Comparison of ENCODE assay signal across 11 cellular contexts in the genomic region with DNA sequence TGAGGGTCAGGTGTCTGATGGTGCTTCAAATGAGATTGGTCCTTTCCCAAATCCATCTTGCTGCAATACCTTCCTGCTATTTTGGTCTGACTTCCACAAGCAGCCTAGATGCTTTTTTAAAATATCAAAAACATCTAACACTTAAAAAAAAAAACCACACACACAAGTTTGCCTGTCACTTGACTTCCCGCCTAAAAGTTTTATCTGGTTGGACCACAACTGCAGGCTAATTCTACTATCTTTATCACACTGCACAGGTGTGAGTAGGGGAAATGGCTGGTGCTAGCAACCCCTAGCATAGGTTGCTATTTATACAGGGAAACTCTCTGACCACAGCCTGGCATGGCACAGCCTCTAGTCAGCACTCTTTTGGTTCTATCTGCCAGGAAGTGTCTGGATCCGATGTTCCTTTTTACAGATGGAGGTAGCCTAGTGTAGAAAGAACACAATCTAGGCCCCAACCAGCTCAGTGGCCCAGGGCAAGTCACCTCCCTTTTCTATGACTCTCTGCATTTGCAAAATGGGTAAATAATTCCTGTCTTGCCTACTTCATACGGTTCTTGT. TPM values are rescaled to one million over a fixed set of nuclear protein-coding genes. Genes with fewer than 3 reads are reported as not detected.
DNase-seq lines count a peak whose midpoint lies in the region; ATAC-seq, FAIRE-seq and TF ChIP-seq lines count a peak whose summit lies in the region.
"Had no signal": no experiment of that assay in that cellular context is flagged by ENCODE, and none has a peak within 500 bp of the region (broad histone marks: within the 10 kb centered on the region; RNA-seq: fewer than 3 reads in every experiment).

A gene with protein sequence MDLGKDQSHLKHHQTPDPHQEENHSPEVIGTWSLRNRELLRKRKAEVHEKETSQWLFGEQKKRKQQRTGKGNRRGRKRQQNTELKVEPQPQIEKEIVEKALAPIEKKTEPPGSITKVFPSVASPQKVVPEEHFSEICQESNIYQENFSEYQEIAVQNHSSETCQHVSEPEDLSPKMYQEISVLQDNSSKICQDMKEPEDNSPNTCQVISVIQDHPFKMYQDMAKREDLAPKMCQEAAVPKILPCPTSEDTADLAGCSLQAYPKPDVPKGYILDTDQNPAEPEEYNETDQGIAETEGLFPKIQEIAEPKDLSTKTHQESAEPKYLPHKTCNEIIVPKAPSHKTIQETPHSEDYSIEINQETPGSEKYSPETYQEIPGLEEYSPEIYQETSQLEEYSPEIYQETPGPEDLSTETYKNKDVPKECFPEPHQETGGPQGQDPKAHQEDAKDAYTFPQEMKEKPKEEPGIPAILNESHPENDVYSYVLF (minus strand): TSS at position 92 of the 564 bp plus-strand sequence. CDS start 36 bp downstream, at position 56.

- H3K27ac ChIP-seq in DND-41 (ENCODE audit: low read length) (peak within 1 kb of the TSS; percentile 45; the same call in 1 of the 2 replicates), GM23338 (ENCODE audit: low read depth) (no peak within 1 kb of the TSS)
- peak within 1 kb of the TSS; percentile 54 for H3K27ac ChIP-seq in effector memory CD4-positive, alpha-beta T cell (ENCODE audit: insufficient read depth, low read length, poor library complexity, severe bottlenecking)
- H3K27ac ChIP-seq: HL-60, left ventricle myocardium inferior had no signal

- FAIRE-seq in H54 (lab: Jason Lieb, UNC), result peak; percentile 11

- H3K9me3 Mint-ChIP-seq in T-helper 1 cell treated with Interleukin-12 subunit alpha and Interleukin-12 subunit beta and Interleukin-4 antibody, amounts not matched to agents 30 μg/mL and 1 μg/mL, for 36 hours, result no peaks in the 10 kb centered on the region
- H3K9me3 Mint-ChIP-seq in GM23338, result no peaks in the 10 kb centered on the region

- H3K79me2 ChIP-seq in DND-41 (ENCODE audit: insufficient read depth, low read length) (no peaks in the 10 kb centered on the region), GM23338 (replicated peaks; ENCODE audit: insufficient read depth) (no peaks in the 10 kb centered on the region)

- H3F3A ChIP-seq in GM23338 (replicated peaks; ENCODE audit: low read depth), result no peaks in the 10 kb centered on the region

- peaks cover 9% of the 10 kb centered on the region for H3K27me3 Mint-ChIP-seq in T-helper 1 cell treated with Interleukin-12 subunit alpha and Interleukin-12 subunit beta and Interleukin-4 antibody, amounts not matched to agents 30 μg/mL and 1 μg/mL, for 36 hours (ENCODE audit: low read depth)
- H3K27me3 Mint-ChIP-seq in GM23338 (ENCODE audit: insufficient read depth, low read depth, poor library complexity), result peaks cover 4% of the 10 kb centered on the region

- H3K36me3 Mint-ChIP-seq in T-helper 1 cell treated with Interleukin-12 subunit alpha and Interleukin-12 subunit beta and Interleukin-4 antibody, amounts not matched to agents 30 μg/mL and 1 μg/mL, for 36 hours (ENCODE audit: low read depth), result peaks cover 2% of the 10 kb centered on the region
- H3K36me3 Mint-ChIP-seq in GM23338 (ENCODE audit: low read depth), result no peaks in the 10 kb centered on the region

- H4K20me1 ChIP-seq in DND-41 (ENCODE audit: insufficient read depth, low read length) (no peaks in the 10 kb centered on the region), GM23338 (replicated peaks; ENCODE audit: insufficient read depth) (0 out of 2 replicates have a peak, but pooled peaks cover 7% of the 10 kb centered on the region)

- no peaks in the 10 kb centered on the region for H3K9me2 ChIP-seq in GM23338 (ENCODE audit: insufficient read depth)

- H3K36me3 ChIP-seq in DND-41 (ENCODE audit: insufficient read depth, low read length) (no peaks in the 10 kb centered on the region), GM23338 (ENCODE audit: insufficient read depth) (no peaks in the 10 kb centered on the region)
- no peaks in the 10 kb centered on the region for H3K36me3 ChIP-seq in effector memory CD4-positive, alpha-beta T cell (ENCODE audit: control insufficient read depth, insufficient read depth, low read length)
- H3K36me3 ChIP-seq: left ventricle myocardium inferior had no signal

- peak; percentile 62 for DNase-seq in DND-41
- DNase-seq in H54 (ENCODE audit: insufficient read length, low spot score), result no peak
- DNase-seq in effector memory CD4-positive, alpha-beta T cell, result peak in 2 of 3 donors; percentile 31 to 36
- DNase-seq in putamen (ENCODE audit: low spot score), result no peak
- DNase-seq in GM23338 (ENCODE audit: low spot score), result no peak
- DNase-seq: left ventricle myocardium inferior, SW 1271 had no signal

- peak; percentile 98 for ATAC-seq in DND-41 (ENCODE audit: insufficient read depth, low read depth)
- no peak for ATAC-seq in GM19455 (IDR thresholded peaks at IDR 0.05; ENCODE audit: unreplicated experiment)
- no peak for ATAC-seq in HG02852 (IDR thresholded peaks at IDR 0.05; ENCODE audit: unreplicated experiment)
- ATAC-seq in GM23338, result no peak

- H2AFZ ChIP-seq in DND-41 (ENCODE audit: low read depth, low read length) (no peak within 1 kb of the TSS), GM23338 (no peak within 1 kb of the TSS)

- peaks cover 20% of the 10 kb centered on the region for H3K4me1 ChIP-seq in DND-41 (ENCODE audit: insufficient read depth, low read length)
- peaks cover 16% of the 10 kb centered on the region for H3K4me1 ChIP-seq in effector memory CD4-positive, alpha-beta T cell (ENCODE audit: control insufficient read depth, insufficient read depth, low read length, poor library complexity, severe bottlenecking)
- H3K4me1 ChIP-seq in GM23338 (ENCODE audit: insufficient read depth), result no peaks in the 10 kb centered on the region
- H3K4me1 ChIP-seq: left ventricle myocardium inferior had no signal

- H3K4me3 ChIP-seq in DND-41 (ENCODE audit: low read depth in 1 of 2, low read length in 2 of 2), result no peak within 1 kb of the TSS
- H3K4me3 ChIP-seq in effector memory CD4-positive, alpha-beta T cell (ENCODE audit: insufficient read depth, low read depth, low read length, poor library complexity, severe bottlenecking), result peak within 1 kb of the TSS; percentile 0
- no peak within 1 kb of the TSS for H3K4me3 ChIP-seq in GM23338
- H3K4me3 ChIP-seq: left ventricle myocardium inferior had no signal

- H3K27me3 ChIP-seq in DND-41 (ENCODE audit: insufficient read depth, low read length, poor library complexity), result no peaks in the 10 kb centered on the region
- no peaks in the 10 kb centered on the region for H3K27me3 ChIP-seq in effector memory CD4-positive, alpha-beta T cell (replicated peaks; ENCODE audit: control insufficient read depth, insufficient read depth, low read length, poor library complexity, severe bottlenecking)
- H3K27me3 ChIP-seq in GM23338 (ENCODE audit: insufficient read depth), result peaks cover 76% of the 10 kb centered on the region

- no peak within 1 kb of the TSS for H3K9ac ChIP-seq in DND-41 (ENCODE audit: low read depth, low read length)

- H3K4me2 ChIP-seq in DND-41 (ENCODE audit: insufficient read depth, low read length) (no peak within 1 kb of the TSS), GM23338 (no peak within 1 kb of the TSS)

- no peak for TF ChIP-seq POLR2A in H54 (IDR thresholded peaks at IDR 0.05; ENCODE audit: low read depth, low read length)

- peaks cover 15% of the 10 kb centered on the region for H3K4me1 Mint-ChIP-seq in T-helper 1 cell treated with Interleukin-12 subunit alpha and Interleukin-12 subunit beta and Interleukin-4 antibody, amounts not matched to agents 30 μg/mL and 1 μg/mL, for 36 hours (ENCODE audit: low read depth)
- H3K4me1 Mint-ChIP-seq in GM23338, result peaks cover 4% of the 10 kb centered on the region; the same call in 2 of the 3 replicates

- peak within 1 kb of the TSS; percentile 64 for H3K27ac Mint-ChIP-seq in T-helper 1 cell treated with Interleukin-12 subunit alpha and Interleukin-12 subunit beta and Interleukin-4 antibody, amounts not matched to agents 30 μg/mL and 1 μg/mL, for 36 hours
- no peak within 1 kb of the TSS for H3K27ac Mint-ChIP-seq in GM23338

- H3K4me3 Mint-ChIP-seq in T-helper 1 cell treated with Interleukin-12 subunit alpha and Interleukin-12 subunit beta and Interleukin-4 antibody, amounts not matched to agents 30 μg/mL and 1 μg/mL, for 36 hours, result peak within 1 kb of the TSS; percentile 1
- no peak within 1 kb of the TSS for H3K4me3 Mint-ChIP-seq in GM23338

- no peaks in the 10 kb centered on the region for H3K9me3 ChIP-seq in DND-41 (ENCODE audit: insufficient read depth, low read length, severe bottlenecking)
- no peaks in the 10 kb centered on the region for H3K9me3 ChIP-seq in effector memory CD4-positive, alpha-beta T cell (ENCODE audit: control insufficient read depth, low read length)
- H3K9me3 ChIP-seq: left ventricle myocardium inferior had no signal

- TF ChIP-seq CTCF in DND-41 (IDR thresholded peaks at IDR 0.05; ENCODE audit: borderline replicate concordance, extremely low read depth, low read length, poor library complexity, severe bottlenecking) (no peak), GM23338 (conservative IDR thresholded peaks at IDR 0.05; ENCODE audit: low read depth in 2 of 2) (no peak)

TF ChIP-seq in GM23338, 12 proteins besides CTCF, POLR2A, EP300 and RAD21 (continues in another document):
- TF ChIP-seq CREB1 (CRISPR knock-in tag; IDR thresholded peaks at IDR 0.05; ENCODE audit: low read depth) (no peak), EZH2phosphoT487 (IDR thresholded peaks at IDR 0.05; ENCODE audit: unreplicated experiment) (no peak), ZNF114 (CRISPR knock-in tag; IDR thresholded peaks at IDR 0.05) (no peak), NANOG (IDR thresholded peaks at IDR 0.05; ENCODE audit: borderline replicate concordance) (no peak), JUNB (IDR thresholded peaks at IDR 0.05; ENCODE audit: unreplicated experiment) (no peak), EZH2 (IDR thresholded peaks at IDR 0.05; ENCODE audit: low read depth, unreplicated experiment) (no peak), POLR2AphosphoS5 (IDR thresholded peaks at IDR 0.05; ENCODE audit: low read depth) (no peak), ZNF331 (CRISPR knock-in tag; IDR thresholded peaks at IDR 0.05; ENCODE audit: low read depth) (no peak)
- TF ChIP-seq, protein P1, sequence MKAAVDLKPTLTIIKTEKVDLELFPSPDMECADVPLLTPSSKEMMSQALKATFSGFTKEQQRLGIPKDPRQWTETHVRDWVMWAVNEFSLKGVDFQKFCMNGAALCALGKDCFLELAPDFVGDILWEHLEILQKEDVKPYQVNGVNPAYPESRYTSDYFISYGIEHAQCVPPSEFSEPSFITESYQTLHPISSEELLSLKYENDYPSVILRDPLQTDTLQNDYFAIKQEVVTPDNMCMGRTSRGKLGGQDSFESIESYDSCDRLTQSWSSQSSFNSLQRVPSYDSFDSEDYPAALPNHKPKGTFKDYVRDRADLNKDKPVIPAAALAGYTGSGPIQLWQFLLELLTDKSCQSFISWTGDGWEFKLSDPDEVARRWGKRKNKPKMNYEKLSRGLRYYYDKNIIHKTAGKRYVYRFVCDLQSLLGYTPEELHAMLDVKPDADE (IDR thresholded peaks at IDR 0.05), result no peak

RNA-seq across cellular contexts. Expression of the gene that starts here (rescaled TPM):
- total RNA-seq in GM23338 (2014; rRNA removed; shearing (Covaris generic)), result not detected in 2 replicates
- polyA plus RNA-seq in GM23338 (2016; fragmentation: Nextera tagmentation; extraction: Ambion mirVana), result not detected in 2 replicates

Comparison
In these comparisons a context has a peak if more than half of its experiments do, and no peak if none do; other contexts are left out.
1. DNase-seq: peak in DND-41 (single experiment) and effector memory CD4-positive, alpha-beta T cell (2 of 3); none in H54 (single experiment), putamen (single experiment) and GM23338 (single experiment).